Comparison of ENCODE assay signal across 8 cellular contexts in genomic region chr15:43510230-43511011, GRCh38. TPM values are rescaled to one million over a fixed set of nuclear protein-coding genes. Genes with fewer than 3 reads are reported as not detected.
DNase-seq lines count a peak whose midpoint lies in the region; FAIRE-seq and TF ChIP-seq lines count a peak whose summit lies in the region.

No MANE protein-coding gene starts in this region.

- no peaks in the 10 kb centered on the region for H3K9me3 Mint-ChIP-seq in neural crest cell

- whole genome bisulfite sequencing in stomach, 5 donors, result 0 to 1% (median 1%) methylated on average over 22 to 41 of the region's 41 CpGs

- peak overlapping the region; percentile 99 for H3K27ac Mint-ChIP-seq in neural crest cell (ENCODE audit: unreplicated experiment)

- H3K4me3 Mint-ChIP-seq in neural crest cell, result peak overlapping the region; percentile 95

- no peak for TF ChIP-seq EP300 in stomach (IDR thresholded peaks at IDR 0.05)

- in situ Hi-C loops in HAP-1 (cut with MboI; ENCODE audit: low sequenced_read_pairs), result no loop called here

- peaks cover 12% of the 10 kb centered on the region for H3K4me1 ChIP-seq in HAP-1
- H3K4me1 ChIP-seq in stomach, result peaks cover 21 to 37% (median 29%) of the 10 kb centered on the region in 4 donors

- H3K36me3 ChIP-seq in HAP-1 (replicated peaks) (no peaks in the 10 kb centered on the region), MG63 (no peaks in the 10 kb centered on the region), stomach (no peaks in the 10 kb centered on the region)

- H3K9me3 ChIP-seq in HAP-1 (no peaks in the 10 kb centered on the region), MG63 (no peaks in the 10 kb centered on the region), stomach (no peaks in the 10 kb centered on the region)

- peak overlapping the region; percentile 41 for H3K4me3 ChIP-seq in HAP-1
- peak overlapping the region; percentile 68 for H3K4me3 ChIP-seq in MG63
- H3K4me3 ChIP-seq in foreskin fibroblast (ENCODE audit: low read depth in 1 of 2, low read length in 2 of 2), result peak overlapping the region; percentile 54 to 96
- peak overlapping the region; percentile 49 to 72 (median 58) for H3K4me3 ChIP-seq in stomach

- peaks cover 47% of the 10 kb centered on the region for H3K4me1 Mint-ChIP-seq in neural crest cell

- H3K27me3 ChIP-seq in HAP-1 (ENCODE audit: low read depth), result no peaks in the 10 kb centered on the region
- no peaks in the 10 kb centered on the region for H3K27me3 ChIP-seq in MG63
- H3K27me3 ChIP-seq in stomach, result no peaks in the 10 kb centered on the region

- H3K36me3 Mint-ChIP-seq in neural crest cell (ENCODE audit: low read depth), result no peaks in the 10 kb centered on the region

- TF ChIP-seq POLR2A in stomach (IDR thresholded peaks at IDR 0.05), result no peak

- peak; percentile 99 for DNase-seq in HAP-1 (ENCODE audit: low spot score in 2 of 2)
- peak; percentile 99 for DNase-seq in MG63
- DNase-seq in SHP77 (lab: John Stamatoyannopoulos, UW), result peak; percentile 98 to 99
- DNase-seq in activated gamma-delta T cell (lab: John Stamatoyannopoulos, UW), result peak; percentile 96
- peak; percentile 99 to 100 for DNase-seq in foreskin fibroblast
- peak; percentile 95 for DNase-seq in neural crest cell (ENCODE audit: low read depth, low spot score)
- DNase-seq in stomach, result peak; percentile 99

- H3K27me3 Mint-ChIP-seq in neural crest cell (ENCODE audit: low read depth), result peaks cover 3% of the 10 kb centered on the region

- TF ChIP-seq CTCF in foreskin fibroblast (IDR thresholded peaks at IDR 0.05; ENCODE audit: low read depth, low read length), result peak; percentile 24
- TF ChIP-seq CTCF in neural crest cell (conservative IDR thresholded peaks at IDR 0.05), result peak; percentile 53
- TF ChIP-seq CTCF in stomach (IDR thresholded peaks at IDR 0.05), result peak in 2 of 7 experiments; percentile 8 to 15

- intact Hi-C loops in stomach (cut with DNase I; ENCODE audit: low total_unique reads), result no loop called here

- H3K27ac ChIP-seq in stomach, result peak overlapping the region; percentile 71 to 82 (median 81)

- peak; percentile 95 for FAIRE-seq in G401.6 (lab: Jason Lieb, UNC)

RNA-seq across cellular contexts. Expression of gene MAP1A, which starts 7.0 kb away (rescaled TPM):
- 0.74 and 2.3 TPM in 2 replicates for total RNA-seq in MG63 (2014; rRNA removed; shearing (Covaris generic); ENCODE audit: low replicate concordance)
- total RNA-seq in neural crest cell (24.3 and 25.2 TPM in 2 replicates), stomach (10 to 100 TPM in 1 of 5 donors, 1 to 10 TPM in 4; 4.8 to 10.1 (median 5.9) TPM)
- polyA plus RNA-seq in stomach, result 1 to 10 TPM in 2 of 3 donors, under 1 TPM in 1; 0.61 to 2.2 (median 1.4) TPM

RNA-seq across cellular contexts. Expression of gene TP53BP1, which starts 17.5 kb away (rescaled TPM):
- total RNA-seq in MG63 (2014; rRNA removed; shearing (Covaris generic); ENCODE audit: low replicate concordance), result 45.8 and 52.6 TPM in 2 replicates
- total RNA-seq in neural crest cell (99.5 and 103 TPM in 2 replicates), stomach (10 to 100 TPM; 11.1 to 85.7 (median 26.7) TPM)
- polyA plus RNA-seq in stomach, result 1 to 10 TPM; 3.3 to 9.0 (median 3.8) TPM

Comparison
In these comparisons a context has a peak if more than half of its experiments do, and no peak if none do; other contexts are left out.
1. Peak in every context shown above with its lines: DNase-seq, H3K4me3 ChIP-seq and H3K27ac ChIP-seq.